In genomic region chrX:48472851-48473717, GRCh38 we compare ENCODE assay signal across 14 cellular contexts. TPM values are rescaled to one million over a fixed set of nuclear protein-coding genes. Genes with fewer than 3 reads are reported as not detected.
DNase-seq lines count a peak whose midpoint lies in the region; ATAC-seq and TF ChIP-seq lines count a peak whose summit lies in the region.
"Had no signal": no experiment of that assay in that cellular context is flagged by ENCODE, and none has a peak within 500 bp of the region (broad histone marks: within the 10 kb centered on the region; RNA-seq: fewer than 3 reads in every experiment).

No MANE protein-coding gene starts in this region.

- H3K36me3 ChIP-seq in A673 (ENCODE audit: insufficient read depth, low read length, poor library complexity, severe bottlenecking) (no peaks in the 10 kb centered on the region), HEK293 (ENCODE audit: control insufficient read depth in 2 of 2, insufficient read depth in 1 of 2, low read length in 2 of 2) (peaks cover 0 to 3% of the 10 kb centered on the region in 2 experiments; a peak in 1 of 3 replicates), SK-N-MC (ENCODE audit: insufficient read depth, low read length) (no peaks in the 10 kb centered on the region), iPS-20b (ENCODE audit: insufficient read depth, low read depth, low read length) (no peaks in the 10 kb centered on the region)
- H3K36me3 ChIP-seq: thyroid gland had no signal

- POLR2A ChIA-PET in A673 (lab: Charles Lee; ENCODE audit: low non-redundant PET) (no interaction called here), HEK293 (lab: Yijun Ruan, JAX) (no interaction called here)

- intact Hi-C loops in A673 (cut with micrococcal nuclease; ENCODE audit: unreplicated experiment): no loop called here

- peak; percentile 44 for DNase-seq in A673 (ENCODE audit: low spot score)
- no peak for DNase-seq in SK-N-MC (ENCODE audit: low read depth, low spot score)
- no peak for DNase-seq in activated CD4-positive, alpha-beta T cell treated with anti-CD3 and anti-CD28 coated beads for 48 hours
- no peak for DNase-seq in stimulated activated CD4-positive, alpha-beta T cell treated with anti-CD3 and anti-CD28 coated beads, Interleukin-2, amount 100 ng/mL, for 48 hours
- no peak for DNase-seq in activated T-cell treated with anti-CD3 and anti-CD28 coated beads, Interleukin-2, amount 50 U/mL, for 4 hours
- DNase-seq: activated gamma-delta T cell, GDM1, NCI-H187, thyroid gland had no signal

- CTCF ChIA-PET in A673 (lab: Charles Lee): no interaction called here
- CTCF ChIA-PET in HEK293 (lab: Yijun Ruan, JAX): interaction anchor here (0.7 kb wide), 2 partner anchors 31 to 1312 kb away, joined by 3 to 4 read pairs; no protein-coding TSS in a partner anchor

- H3K27me3 ChIP-seq in A673 (replicated peaks; ENCODE audit: insufficient read depth, low read depth, low read length, poor library complexity) (no peaks in the 10 kb centered on the region), iPS-20b (ENCODE audit: insufficient read depth, low read length) (no peaks in the 10 kb centered on the region)
- H3K27me3 ChIP-seq: thyroid gland had no signal

- peaks cover 2% of the 10 kb centered on the region for H3K36me3 Mint-ChIP-seq in activated T-cell treated with anti-CD3 and anti-CD28 coated beads, Interleukin-2, amount 50 U/mL, for 4 hours (ENCODE audit: insufficient read depth)
- H3K36me3 Mint-ChIP-seq: CD4-positive, CD25-positive, alpha-beta regulatory T cell had no signal

- no peak overlapping the region for H3K4me3 Mint-ChIP-seq in activated T-cell treated with anti-CD3 and anti-CD28 coated beads, Interleukin-2, amount 50 U/mL, for 4 hours
- H3K4me3 Mint-ChIP-seq: activated CD8-positive, alpha-beta memory T cell treated with anti-CD3 and anti-CD28 coated beads, Interleukin-2, amount 10 ng/mL, durations not matched to agents 7 days and 5 days had no signal

- H3K4me3 ChIP-seq in A673 (ENCODE audit: low read depth, low read length, poor library complexity, severe bottlenecking) (no peak overlapping the region), HEK293 (ENCODE audit: low read depth, low read length) (no peak overlapping the region), SK-N-MC (peak overlapping the region; percentile 24; the same call in 1 of the 2 replicates), iPS-20b (ENCODE audit: low read length) (no peak overlapping the region)
- H3K4me3 ChIP-seq: thyroid gland had no signal

- peaks cover 23% of the 10 kb centered on the region for H3K4me1 Mint-ChIP-seq in activated T-cell treated with anti-CD3 and anti-CD28 coated beads, Interleukin-2, amount 50 U/mL, for 4 hours (ENCODE audit: low read depth)

- H3K9ac ChIP-seq in SK-N-MC (ENCODE audit: insufficient read length): peak overlapping the region; percentile 16
- H3K9ac ChIP-seq in iPS-20b (ENCODE audit: low read depth, low read length): peak overlapping the region; percentile 53; the same call in 1 of the 2 replicates

- no peaks in the 10 kb centered on the region for H3K27me3 Mint-ChIP-seq in activated T-cell treated with anti-CD3 and anti-CD28 coated beads, Interleukin-2, amount 50 U/mL, for 4 hours (ENCODE audit: low read depth)
- H3K27me3 Mint-ChIP-seq: activated CD8-positive, alpha-beta memory T cell treated with anti-CD3 and anti-CD28 coated beads, Interleukin-2, amount 10 ng/mL, durations not matched to agents 7 days and 5 days; CD4-positive, CD25-positive, alpha-beta regulatory T cell had no signal

- H3K9me3 ChIP-seq in A673 (ENCODE audit: low read depth, low read length, poor library complexity, severe bottlenecking): no peaks in the 10 kb centered on the region
- H3K9me3 ChIP-seq in HEK293 (ENCODE audit: control insufficient read depth, insufficient read depth, low read depth, low read length): no peaks in the 10 kb centered on the region
- no peaks in the 10 kb centered on the region for H3K9me3 ChIP-seq in SK-N-MC (ENCODE audit: low read depth, low read length)
- no peaks in the 10 kb centered on the region for H3K9me3 ChIP-seq in iPS-20b (ENCODE audit: insufficient read depth, low read depth, low read length)
- H3K9me3 ChIP-seq: thyroid gland had no signal

- no peaks in the 10 kb centered on the region for H3K9me3 Mint-ChIP-seq in activated T-cell treated with anti-CD3 and anti-CD28 coated beads, Interleukin-2, amount 50 U/mL, for 4 hours
- H3K9me3 Mint-ChIP-seq: CD4-positive, CD25-positive, alpha-beta regulatory T cell had no signal

- no TSS peak for BruUV-seq in A673 (replicated peaks; lab: Mats Ljungman, UMichigan)

- ATAC-seq in GM18498 (IDR thresholded peaks at IDR 0.05; ENCODE audit: unreplicated experiment): no peak
- ATAC-seq in activated T-cell treated with anti-CD3 and anti-CD28 coated beads, Interleukin-2, amount 50 U/mL, for 4 hours: no peak
- ATAC-seq: activated CD8-positive, alpha-beta memory T cell treated with anti-CD3 and anti-CD28 coated beads, Interleukin-2, amount 10 ng/mL, durations not matched to agents 7 days and 5 days had no signal

- no peak for TF ChIP-seq CTCF in A673 (conservative IDR thresholded peaks at IDR 0.05; ENCODE audit: low read depth, low read length)
- no peak for TF ChIP-seq CTCF in HEK293 (tag by site-specific recombination; IDR thresholded peaks at IDR 0.05)

- H3K4me1 ChIP-seq in A673 (ENCODE audit: insufficient read depth, low read length, poor library complexity, severe bottlenecking) (peaks cover 9% of the 10 kb centered on the region), HEK293 (ENCODE audit: control insufficient read depth, insufficient read depth, low read length) (0 out of 2 replicates have a peak, but pooled peaks cover 2% of the 10 kb centered on the region), iPS-20b (ENCODE audit: insufficient read depth, low read length) (peaks cover 11% of the 10 kb centered on the region)

- H3K27ac ChIP-seq in A673 (ENCODE audit: low read depth, low read length, poor library complexity, severe bottlenecking) (peak overlapping the region; percentile 70), HEK293 (ENCODE audit: extremely low read depth, low read depth, low read length) (no peak overlapping the region), SK-N-MC (peak overlapping the region; percentile 92), iPS-20b (ENCODE audit: low read length) (no peak overlapping the region)

TF ChIP-seq in HEK293, 187 proteins besides CTCF, POLR2A, EP300 and RAD21:
- no peak for TF ChIP-seq ZSCAN4 (tag by site-specific recombination; IDR thresholded peaks at IDR 0.05)
- peak; percentile 54; the same call in 1 of the 2 replicates for TF ChIP-seq ZNF341 (tag by site-specific recombination; IDR thresholded peaks at IDR 0.05; ENCODE audit: low read depth)

RNA-seq across cellular contexts. Expression of gene FTSJ1, which starts 2.9 kb away (rescaled TPM):
- total RNA-seq in A673 (2021): 58.3 and 61.3 TPM in 2 replicates
- total RNA-seq in activated T-cell treated with anti-CD3 and anti-CD28 coated beads, Interleukin-2, amount 50 U/mL, for 4 hours: 100 to 1,000 TPM; 130 to 147 (median 134) TPM

RNA-seq across cellular contexts. Expression of gene SLC38A5, which starts 3.0 kb away (rescaled TPM):
- total RNA-seq in A673 (2021): 98.9 and 112 TPM in 2 replicates
- 100 to 1,000 TPM; 247 to 282 (median 271) TPM for total RNA-seq in activated T-cell treated with anti-CD3 and anti-CD28 coated beads, Interleukin-2, amount 50 U/mL, for 4 hours

RNA-seq across cellular contexts. Expression of gene PORCN, which starts 35.7 kb away (rescaled TPM):
- total RNA-seq in A673 (2021): 10.3 and 11.9 TPM in 2 replicates
- total RNA-seq in activated T-cell treated with anti-CD3 and anti-CD28 coated beads, Interleukin-2, amount 50 U/mL, for 4 hours: 1 to 10 TPM; 7.5 to 10.0 (median 9.4) TPM

RNA-seq across cellular contexts. Expression of gene EBP, which starts 48.5 kb away (rescaled TPM):
- total RNA-seq in A673 (2021): 152 and 155 TPM in 2 replicates
- total RNA-seq in activated T-cell treated with anti-CD3 and anti-CD28 coated beads, Interleukin-2, amount 50 U/mL, for 4 hours: 100 to 1,000 TPM in 2 of 3 donors, 10 to 100 TPM in 1; 87.0 to 113 (median 106) TPM

Comparison
In these comparisons a context has a peak if more than half of its experiments do, and no peak if none do; other contexts are left out.
1. H3K27ac ChIP-seq: peak in A673 (single experiment) and SK-N-MC (single experiment); none in HEK293 (single experiment) and iPS-20b (single experiment).